Comparison of ENCODE assay signal across 8 cellular contexts in genomic region chr1:36187800-36188593, GRCh38. TPM values are rescaled to one million over a fixed set of nuclear protein-coding genes. Genes with fewer than 3 reads are reported as not detected.
A peak's percentile ranks its signal among the peaks of the same experiment; 100 is the strongest.
DNase-seq lines count a peak whose midpoint lies in the region; ATAC-seq and TF ChIP-seq lines count a peak whose summit lies in the region.

No MANE protein-coding gene starts in this region.

- peak; percentile 92 for TF ChIP-seq CTCF in GM10266 (IDR thresholded peaks at IDR 0.05; ENCODE audit: control insufficient read depth, insufficient read depth, low read depth, missing control alignments)
- peak; percentile 69 to 96 (median 91) for TF ChIP-seq CTCF in dorsolateral prefrontal cortex (IDR thresholded peaks at IDR 0.05 in 54 of 56, conservative IDR thresholded peaks at IDR 0.05 in 2 of 56; ENCODE audit: low read depth in 1 of 56, partially characterized antibody in 56 of 56)
- TF ChIP-seq CTCF in right lobe of liver (IDR thresholded peaks at IDR 0.05): peak; percentile 84 to 96 (median 88)

- no peaks in the 10 kb centered on the region for H3K27me3 ChIP-seq in dorsolateral prefrontal cortex
- no peaks in the 10 kb centered on the region for H3K27me3 ChIP-seq in right lobe of liver

- ATAC-seq in HG03342 (IDR thresholded peaks at IDR 0.05; ENCODE audit: unreplicated experiment) (peak; percentile 68), right lobe of liver (peak; percentile 98 to 100 (median 99)), GM18517 (IDR thresholded peaks at IDR 0.05; ENCODE audit: unreplicated experiment) (no peak)

- H3K9me3 ChIP-seq in right lobe of liver: no peaks in the 10 kb centered on the region

- 0% methylated on average over 7 of the region's 9 CpGs for WGBS in right lobe of liver (ENCODE audit: insufficient coverage, low coverage, low lambda C conversion rate, missing lambda C conversion rate)

- H3K27ac ChIP-seq in dorsolateral prefrontal cortex (peak overlapping the region; percentile 72 to 96 (median 91)), right lobe of liver (peak overlapping the region; percentile 19 to 58 (median 26))

- intact Hi-C loops in dorsolateral prefrontal cortex (cut with DNase I): loop anchor here (1.0 to 5.0 kb wide), 3 partner anchors 34 to 39 kb away; partner anchors contain the start of genes THRAP3 (in 1 of the 2) and TRAPPC3 (in 1 of the 2)
- intact Hi-C loops in right lobe of liver (cut with DNase I): loop anchor here (5.0 to 10.0 kb wide), 2 partner anchors 36 to 93 kb away; no protein-coding TSS in a partner anchor

- peak; percentile 86 for DNase-seq in GM10266 (ENCODE audit: extremely low spot score)
- peak; percentile 65 for DNase-seq in NCI-H748 (lab: John Stamatoyannopoulos, UW; ENCODE audit: unreplicated experiment)
- DNase-seq in activated CD4-positive, alpha-beta T cell treated with anti-CD3 and anti-CD28 coated beads, Interleukin-2, amount 50 U/mL, for 48 hours: peak; percentile 77 to 85
- peak; percentile 71 to 93 (median 90) for DNase-seq in dorsolateral prefrontal cortex
- DNase-seq in right lobe of liver: peak; percentile 78 to 87 (median 82)
- DNase-seq in stimulated activated CD4-positive, alpha-beta T cell treated with anti-CD3 and anti-CD28 coated beads, Interleukin-4, amount 100 ng/mL, for 1 hour: peak; percentile 71

- H3K36me3 ChIP-seq in right lobe of liver: no peaks in the 10 kb centered on the region

- TF ChIP-seq POLR2A in right lobe of liver (IDR thresholded peaks at IDR 0.05): no peak

- H3K4me1 ChIP-seq in right lobe of liver: peaks cover 0 to 5% (median 0%) of the 10 kb centered on the region in 4 donors

- H3K4me3 ChIP-seq in dorsolateral prefrontal cortex: peak overlapping the region in 9 of 59 donors; percentile 2 to 24 (median 9)
- H3K4me3 ChIP-seq in right lobe of liver: no peak overlapping the region

RNA-seq across cellular contexts. Expression of gene MAP7D1, which starts 32.0 kb away (rescaled TPM):
- total RNA-seq in dorsolateral prefrontal cortex (100 to 1,000 TPM; 184 to 392 (median 248) TPM), right lobe of liver (10 to 100 TPM; 10.2 to 28.2 (median 15.8) TPM)

RNA-seq across cellular contexts. Expression of gene THRAP3, which starts 36.2 kb away (rescaled TPM):
- total RNA-seq in dorsolateral prefrontal cortex: 10 to 100 TPM; 55.1 to 96.7 (median 78.0) TPM
- total RNA-seq in right lobe of liver: 10 to 100 TPM; 33.7 to 53.6 (median 40.7) TPM

RNA-seq across cellular contexts. Expression of gene TRAPPC3, which starts 38.7 kb away (rescaled TPM):
- total RNA-seq in dorsolateral prefrontal cortex (10 to 100 TPM; 41.0 to 81.9 (median 61.8) TPM), right lobe of liver (10 to 100 TPM; 26.0 to 52.4 (median 30.9) TPM)

Comparison
In these comparisons a context has a peak if more than half of its experiments do, and no peak if none do; other contexts are left out.
1. RNA of gene MAP7D1, which starts 32.0 kb away (total RNA-seq): 184 to 392 TPM in dorsolateral prefrontal cortex; 10.2 to 28.2 TPM in right lobe of liver; every median in the first group is over 4 times any median in the second.
2. Peak in every context shown above with its lines, with median percentiles within 50 percentile points of each other: DNase-seq and CTCF ChIP-seq.